In the genomic region with DNA sequence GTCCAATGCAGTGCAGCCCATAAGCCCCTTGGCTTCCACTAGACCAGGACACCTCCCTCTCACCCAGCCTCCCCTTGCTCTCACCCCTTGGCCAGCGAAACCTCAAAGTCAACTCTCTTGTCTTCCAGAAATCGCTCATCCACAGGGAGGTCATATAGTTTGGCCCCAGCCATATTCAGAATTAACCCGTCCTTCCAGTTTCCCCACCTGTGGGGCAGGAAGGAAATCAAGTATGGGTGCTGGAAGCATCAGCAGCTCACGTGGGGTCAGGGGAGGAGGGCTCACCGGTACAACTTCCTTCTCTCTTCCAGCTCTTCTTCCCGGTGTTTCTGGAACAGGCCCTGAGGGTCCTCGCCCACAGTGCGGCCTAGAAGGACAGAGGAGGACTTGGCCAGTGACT, we compare ENCODE assay signal across 9 cellular contexts. TPM values are rescaled to one million over a fixed set of nuclear protein-coding genes. Genes with fewer than 3 reads are reported as not detected.
DNase-seq lines count a peak whose midpoint lies in the region; ATAC-seq and TF ChIP-seq lines count a peak whose summit lies in the region.
"Not testable (repeated sequence)": the region's sequence is repeated elsewhere in the genome, so short reads cannot be mapped to it uniquely, and the experiment has no call there.
"Had no signal": no experiment of that assay in that cellular context is flagged by ENCODE, and none has a peak within 500 bp of the region (broad histone marks: within the 10 kb centered on the region; RNA-seq: fewer than 3 reads in every experiment).

No MANE protein-coding gene starts in this region.

- H2AFZ ChIP-seq in PC-9: peak overlapping the region; percentile 72; the same call in 1 of the 2 replicates

- peaks cover 37% of the 10 kb centered on the region for H3K27me3 ChIP-seq in DOHH2 (ENCODE audit: control insufficient read depth, low read length)
- not testable (repeated sequence) for H3K27me3 ChIP-seq in PC-9 (ENCODE audit: insufficient read depth, low read depth)

- H3K4me2 ChIP-seq in DOHH2 (ENCODE audit: low read length) (peak overlapping the region; percentile 61), PC-9 (peak overlapping the region; percentile 80)

- H3K4me3 ChIP-seq in DOHH2 (ENCODE audit: low read length) (peak overlapping the region; percentile 54), PC-9 (peak overlapping the region; percentile 53; the same call in 1 of the 2 replicates), skin epidermis (peak overlapping the region in 4 of 7 experiments; percentile 12 to 37 (median 19))

- POLR2A ChIA-PET in PC-9 (lab: Charles Lee; ENCODE audit: unreplicated experiment): interaction anchor here (0.6 to 0.7 kb wide), 2 partner anchors 108 to 981 kb away, joined by 3 read pairs; no protein-coding TSS in a partner anchor
- POLR2A ChIA-PET in activated naive CD8-positive, alpha-beta T cell treated with anti-CD3 and anti-CD28 coated beads, Interleukin-2, amount 10 ng/mL, durations not matched to agents 7 days and 5 days (lab: Charles Lee): not testable (repeated sequence)

- not testable (repeated sequence) for H3K27ac Mint-ChIP-seq in activated naive CD8-positive, alpha-beta T cell treated with anti-CD3 and anti-CD28 coated beads, Interleukin-2, amount 10 ng/mL, durations not matched to agents 7 days and 5 days

- not testable (repeated sequence) for H4K20me1 ChIP-seq in DOHH2 (ENCODE audit: control insufficient read depth, insufficient read depth, low read depth, low read length); PC-9 (ENCODE audit: insufficient read depth)

- not testable (repeated sequence) for H3K9me3 Mint-ChIP-seq in activated naive CD8-positive, alpha-beta T cell treated with anti-CD3 and anti-CD28 coated beads, Interleukin-2, amount 10 ng/mL, durations not matched to agents 7 days and 5 days

- ATAC-seq in activated naive CD8-positive, alpha-beta T cell treated with anti-CD3 and anti-CD28 coated beads, Interleukin-2, amount 10 ng/mL, durations not matched to agents 7 days and 5 days (ENCODE audit: low read depth): not testable (repeated sequence)
- peak; percentile 50 for ATAC-seq in esophagus mucosa

- not testable (repeated sequence) for H3K9me3 ChIP-seq in DOHH2 (ENCODE audit: control insufficient read depth, insufficient read depth, low read length); PC-9 (ENCODE audit: insufficient read depth, low read depth)

- peaks cover 47% of the 10 kb centered on the region for H3K4me1 ChIP-seq in DOHH2 (ENCODE audit: control insufficient read depth, low read length)
- not testable (repeated sequence) for H3K4me1 ChIP-seq in PC-9 (replicated peaks; ENCODE audit: insufficient read depth)

- BruUV-seq in PC-9 (replicated peaks; lab: Mats Ljungman, UMichigan): not testable (repeated sequence)

- TF ChIP-seq CTCF in DOHH2 (IDR thresholded peaks at IDR 0.05; ENCODE audit: low read depth, low read length, poor library complexity, severe bottlenecking); PC-9 (conservative IDR thresholded peaks at IDR 0.05): not testable (repeated sequence)

- H3K36me3 Mint-ChIP-seq in activated naive CD8-positive, alpha-beta T cell treated with anti-CD3 and anti-CD28 coated beads, Interleukin-2, amount 10 ng/mL, durations not matched to agents 7 days and 5 days: not testable (repeated sequence)

- peaks cover 83% of the 10 kb centered on the region for H3K27me3 Mint-ChIP-seq in activated naive CD8-positive, alpha-beta T cell treated with anti-CD3 and anti-CD28 coated beads, Interleukin-2, amount 10 ng/mL, durations not matched to agents 7 days and 5 days

- peaks cover 18% of the 10 kb centered on the region for H3K4me1 Mint-ChIP-seq in activated naive CD8-positive, alpha-beta T cell treated with anti-CD3 and anti-CD28 coated beads, Interleukin-2, amount 10 ng/mL, durations not matched to agents 7 days and 5 days

- not testable (repeated sequence) for H3K9me2 ChIP-seq in DOHH2 (replicated peaks; ENCODE audit: control insufficient read depth, low read length); PC-9 (ENCODE audit: insufficient read depth)

- intact Hi-C loops in PC-9 (cut with micrococcal nuclease; ENCODE audit: unreplicated experiment): loop anchor here (5.0 kb wide), 2 partner anchors 249 to 269 kb away; no protein-coding TSS in a partner anchor

- peak; percentile 17 for DNase-seq in HPDE6-E6E7 (ENCODE audit: extremely low spot score)
- DNase-seq in PC-9: peak; percentile 48 to 68
- not testable (repeated sequence) for DNase-seq in activated naive CD8-positive, alpha-beta T cell treated with anti-CD3 and anti-CD28 coated beads, Interleukin-2, amount 10 ng/mL, durations not matched to agents 7 days and 5 days
- peak; percentile 6 for DNase-seq in iPS-NIHi11 (ENCODE audit: low spot score)

- CTCF ChIA-PET in PC-9 (lab: Charles Lee): interaction anchor here (0.6 to 1.2 kb wide), 2 partner anchors 245 to 423 kb away, joined by 3 to 4 read pairs; no protein-coding TSS in a partner anchor

- H3K36me3 ChIP-seq in DOHH2 (ENCODE audit: control insufficient read depth, low read length); PC-9 (ENCODE audit: low read depth): not testable (repeated sequence)

- peak overlapping the region; percentile 78 for H3K4me3 Mint-ChIP-seq in activated naive CD8-positive, alpha-beta T cell treated with anti-CD3 and anti-CD28 coated beads, Interleukin-2, amount 10 ng/mL, durations not matched to agents 7 days and 5 days

- H3K79me2 ChIP-seq in DOHH2 (ENCODE audit: control insufficient read depth, low read length); PC-9 (ENCODE audit: low read depth): not testable (repeated sequence)

- H3F3A ChIP-seq in DOHH2 (ENCODE audit: control insufficient read depth, insufficient read depth); PC-9 (ENCODE audit: insufficient read depth, low read depth): not testable (repeated sequence)

- not testable (repeated sequence) for H3K27ac ChIP-seq in DOHH2 (ENCODE audit: low read depth, low read length); PC-9; skin epidermis

RNA-seq across cellular contexts. Expression of a gene that starts 2.7 kb away (rescaled TPM):
- total RNA-seq in PC-9 (2021) (1.8 and 2.8 TPM in 2 replicates), esophagus mucosa (0.32 TPM)
- total RNA-seq in activated naive CD8-positive, alpha-beta T cell treated with anti-CD3 and anti-CD28 coated beads, Interleukin-2, amount 10 ng/mL, durations not matched to agents 7 days and 5 days: not detected
- total RNA-seq: HFFc6, IMR-90 had no signal

RNA-seq across cellular contexts. Expression of a gene that starts 54.4 kb away (rescaled TPM):
- not detected in 2 replicates for total RNA-seq in PC-9 (2021)
- not detected for total RNA-seq in activated naive CD8-positive, alpha-beta T cell treated with anti-CD3 and anti-CD28 coated beads, Interleukin-2, amount 10 ng/mL, durations not matched to agents 7 days and 5 days
- total RNA-seq in esophagus mucosa: 0.56 TPM
- total RNA-seq: HFFc6, IMR-90 had no signal
